Comparison of ENCODE assay signal across 32 cellular contexts in genomic region chr5:134228624-134229023, GRCh38.
"Had no signal": no experiment of that assay in that cellular context is flagged by ENCODE, and none has a peak within 500 bp of the region (broad histone marks: within the 10 kb centered on the region; RNA-seq: fewer than 3 reads in every experiment).

No MANE protein-coding gene starts in this region.

- ATAC-seq: activated CD4-positive, CD25-positive, alpha-beta regulatory T cell treated with anti-CD3 and anti-CD28 coated beads, Interleukin-2, amount 50 U/mL, for 24 hours; activated CD8-positive, alpha-beta T cell treated with anti-CD3 and anti-CD28 coated beads for 36 hours; activated naive CD4-positive, alpha-beta T cell treated with anti-CD3 and anti-CD28 coated beads, Interleukin-2, amount 50 U/mL, for 72 hours; esophagus mucosa; T-cell had no signal

- H3K27me3 Mint-ChIP-seq: activated B cell treated with CpG ODN at 0.5 μM for 24 hours; activated CD8-positive, alpha-beta T cell treated with anti-CD3 and anti-CD28 coated beads for 36 hours; central memory CD8-positive, alpha-beta T cell; T-cell had no signal

- H3K36me3 ChIP-seq: ascending aorta had no signal

- H3K9me3 Mint-ChIP-seq: activated B cell treated with CpG ODN at 0.5 μM for 24 hours; activated CD8-positive, alpha-beta T cell treated with anti-CD3 and anti-CD28 coated beads for 36 hours; activated naive CD4-positive, alpha-beta T cell treated with anti-CD3 and anti-CD28 coated beads, Interleukin-2, amount 10 ng/mL, durations not matched to agents 7 days and 5 days; activated naive CD4-positive, alpha-beta T cell treated with anti-CD3 and anti-CD28 coated beads, Interleukin-2, amount 50 U/mL, for 72 hours; activated naive CD8-positive, alpha-beta T cell treated with anti-CD3 and anti-CD28 coated beads, Interleukin-2, amount 10 ng/mL, durations not matched to agents 7 days and 5 days; activated T-helper 1 cell treated with anti-CD3 and anti-CD28 coated beads, Interleukin-12 subunit alpha, Interleukin-12 subunit beta, Interleukin-2, Interleukin-4 antibody, amounts not matched to agents 30 ng/mL and 10 ng/mL and 1 ng/mL, durations not matched to agents 14 hours and 24 hours and 36 hours; brain; central memory CD8-positive, alpha-beta T cell; dendritic cell treated with granulocyte-macrophage colony-stimulating factor and Interleukin-4, amounts not matched to agents 40 ng/mL and 50 ng/mL, for 4 days; endodermal cell; T-cell; T-helper 1 cell treated with Interleukin-12 subunit alpha and Interleukin-12 subunit beta and Interleukin-4 antibody, amounts not matched to agents 30 μg/mL and 1 μg/mL, for 36 hours; T-helper 2 cell treated with Interferon-gamma antibody and Interleukin-4, amounts not matched to agents 5 μg/mL and 100 μg/mL, for 36 hours had no signal

- H3K4me3 ChIP-seq: ascending aorta, coronary artery, dorsolateral prefrontal cortex had no signal

- H3K4me3 Mint-ChIP-seq: activated B cell treated with CpG ODN at 0.5 μM for 24 hours; activated CD8-positive, alpha-beta T cell treated with anti-CD3 and anti-CD28 coated beads for 36 hours; central memory CD8-positive, alpha-beta T cell; dendritic cell treated with granulocyte-macrophage colony-stimulating factor and Interleukin-4, amounts not matched to agents 40 ng/mL and 50 ng/mL, for 4 days; endodermal cell; T-cell; T-helper 1 cell treated with Interleukin-12 subunit alpha and Interleukin-12 subunit beta and Interleukin-4 antibody, amounts not matched to agents 30 μg/mL and 1 μg/mL, for 36 hours; T-helper 2 cell treated with Interferon-gamma antibody and Interleukin-4, amounts not matched to agents 5 μg/mL and 100 μg/mL, for 36 hours had no signal

- H3K9me3 ChIP-seq: ascending aorta had no signal

- DNase-seq: activated B cell treated with CpG ODN at 0.5 μM for 24 hours; activated CD4-positive, alpha-beta T cell treated with anti-CD3 and anti-CD28 coated beads for 48 hours; activated CD4-positive, alpha-beta T cell treated with anti-CD3 and anti-CD28 coated beads, Interleukin-2, amount 50 U/mL, for 1 hour; activated CD4-positive, alpha-beta T cell treated with anti-CD3 and anti-CD28 coated beads, Interleukin-2, amount 50 U/mL, for 48 hours; activated CD8-positive, alpha-beta memory T cell treated with anti-CD3 and anti-CD28 coated beads for 24 hours; activated CD8-positive, alpha-beta T cell treated with anti-CD3 and anti-CD28 coated beads for 36 hours; activated gamma-delta T cell; activated naive CD4-positive, alpha-beta T cell; activated naive CD4-positive, alpha-beta T cell treated with anti-CD3 and anti-CD28 coated beads, Interleukin-2, amount 10 ng/mL, durations not matched to agents 7 days and 5 days; activated naive CD8-positive, alpha-beta T cell treated with anti-CD3 and anti-CD28 coated beads, Interleukin-2, amount 10 ng/mL, durations not matched to agents 7 days and 5 days; activated T-cell treated with anti-CD3 and anti-CD28 coated beads, Interleukin-2, amount 50 U/mL, for 1 hour; activated T-cell treated with anti-CD3 and anti-CD28 coated beads, Interleukin-2, amount 50 U/mL, for 48 hours; dorsolateral prefrontal cortex; effector memory CD4-positive, alpha-beta T cell; endodermal cell; foreskin fibroblast; glutamatergic neuron; SW 1271; T-cell; T1000; WERI-Rb-1 had no signal

- H3K27ac ChIP-seq: ascending aorta, coronary artery, WERI-Rb-1 had no signal

- H3K27me3 ChIP-seq: ascending aorta, dorsolateral prefrontal cortex had no signal

- H3K27ac Mint-ChIP-seq: activated B cell treated with CpG ODN at 0.5 μM for 24 hours; activated CD8-positive, alpha-beta T cell treated with anti-CD3 and anti-CD28 coated beads for 36 hours; activated naive CD4-positive, alpha-beta T cell treated with anti-CD3 and anti-CD28 coated beads, Interleukin-2, amount 10 ng/mL, durations not matched to agents 7 days and 5 days; activated naive CD8-positive, alpha-beta T cell treated with anti-CD3 and anti-CD28 coated beads, Interleukin-2, amount 10 ng/mL, durations not matched to agents 7 days and 5 days; activated T-helper 1 cell treated with anti-CD3 and anti-CD28 coated beads, Interleukin-12 subunit alpha, Interleukin-12 subunit beta, Interleukin-2, Interleukin-4 antibody, amounts not matched to agents 30 ng/mL and 10 ng/mL and 1 ng/mL, durations not matched to agents 14 hours and 24 hours and 36 hours; dendritic cell treated with granulocyte-macrophage colony-stimulating factor and Interleukin-4, amounts not matched to agents 40 ng/mL and 50 ng/mL, for 4 days; endodermal cell; T-cell; T-helper 1 cell treated with Interleukin-12 subunit alpha and Interleukin-12 subunit beta and Interleukin-4 antibody, amounts not matched to agents 30 μg/mL and 1 μg/mL, for 36 hours; T-helper 2 cell treated with Interferon-gamma antibody and Interleukin-4, amounts not matched to agents 5 μg/mL and 100 μg/mL, for 36 hours had no signal
